In genomic region chr1:111446967-111447892, GRCh38 we compare ENCODE assay signal across 2 cellular contexts.
TF ChIP-seq lines count a peak whose summit lies in the region.

No MANE protein-coding gene starts in this region.

TF ChIP-seq in endothelial cell of umbilical vein, 7 proteins besides CTCF, POLR2A, EP300 and RAD21:
- TF ChIP-seq POLR2AphosphoS5 (IDR thresholded peaks at IDR 0.05; ENCODE audit: insufficient read depth, low read depth, low read length) (no peak), GATA2 (IDR thresholded peaks at IDR 0.05; ENCODE audit: insufficient read depth, insufficient read length, low read depth, low read length) (no peak), FOS (IDR thresholded peaks at IDR 0.05; ENCODE audit: borderline replicate concordance, insufficient read depth, low read length) (no peak), MAX (IDR thresholded peaks at IDR 0.05; ENCODE audit: insufficient read depth, insufficient read length) (no peak), JUN (IDR thresholded peaks at IDR 0.05; ENCODE audit: borderline replicate concordance, insufficient read depth, insufficient read length, low read depth) (no peak), MYC (IDR thresholded peaks at IDR 0.05; ENCODE audit: low read depth, low read length) (no peak), EZH2 (IDR thresholded peaks at IDR 0.05; ENCODE audit: borderline replicate concordance, low read depth, low read length, severe bottlenecking) (no peak)
TF ChIP-seq in endothelial cell of umbilical vein: peak in this region for 0.

TF ChIP-seq in GM12891, 5 proteins besides CTCF, POLR2A, EP300 and RAD21:
- TF ChIP-seq TAF1 (IDR thresholded peaks at IDR 0.05; ENCODE audit: low read depth, low read length) (no peak), PAX5 (IDR thresholded peaks at IDR 0.05; ENCODE audit: insufficient read depth, low read length, severe bottlenecking) (no peak), POU2F2 (IDR thresholded peaks at IDR 0.05; ENCODE audit: low read depth, low read length) (no peak), SPI1 (IDR thresholded peaks at IDR 0.05; ENCODE audit: low read depth, low read length) (no peak), POLR2AphosphoS5 (IDR thresholded peaks at IDR 0.05; ENCODE audit: low read depth, low read length) (no peak)
